ENCODE assay signal across 12 cellular contexts in genomic region chr10:43822509-43823236, GRCh38.
DNase-seq lines count a peak whose midpoint lies in the region; ATAC-seq and TF ChIP-seq lines count a peak whose summit lies in the region.
"Had no signal": no experiment of that assay in that cellular context is flagged by ENCODE, and none has a peak within 500 bp of the region (broad histone marks: within the 10 kb centered on the region; RNA-seq: fewer than 3 reads in every experiment).

No MANE protein-coding gene starts in this region.

- TF ChIP-seq CTCF in activated CD8-positive, alpha-beta T cell treated with anti-CD3 and anti-CD28 coated beads for 36 hours (IDR thresholded peaks at IDR 0.05): no peak
- TF ChIP-seq CTCF in fibroblast of mammary gland (conservative IDR thresholded peaks at IDR 0.05; ENCODE audit: control insufficient read depth, insufficient read depth, low read depth, low read length): no peak

- no peak overlapping the region for H3K27ac Mint-ChIP-seq in activated CD8-positive, alpha-beta T cell treated with anti-CD3 and anti-CD28 coated beads for 36 hours
- no peak overlapping the region for H3K27ac Mint-ChIP-seq in activated CD8-positive, alpha-beta T cell treated with anti-CD3 and anti-CD28 coated beads, Interleukin-2, amount 10 ng/mL, durations not matched to agents 7 days and 5 days
- no peak overlapping the region for H3K27ac Mint-ChIP-seq in stimulated activated effector memory CD8-positive, alpha-beta T cell treated with anti-CD3 and anti-CD28 coated beads, Interleukin-12 subunit alpha, Interleukin-12 subunit beta, amount 100 ng/mL, for 72 hours
- H3K27ac Mint-ChIP-seq: type B pancreatic cell had no signal

- peaks cover 23% of the 10 kb centered on the region for H3K4me1 Mint-ChIP-seq in activated CD8-positive, alpha-beta T cell treated with anti-CD3 and anti-CD28 coated beads for 36 hours (ENCODE audit: low read depth)
- H3K4me1 Mint-ChIP-seq in activated CD8-positive, alpha-beta T cell treated with anti-CD3 and anti-CD28 coated beads, Interleukin-2, amount 10 ng/mL, durations not matched to agents 7 days and 5 days (ENCODE audit: low read depth): peaks cover 48% of the 10 kb centered on the region
- peaks cover 25% of the 10 kb centered on the region for H3K4me1 Mint-ChIP-seq in stimulated activated effector memory CD8-positive, alpha-beta T cell treated with anti-CD3 and anti-CD28 coated beads, Interleukin-12 subunit alpha, Interleukin-12 subunit beta, amount 100 ng/mL, for 72 hours

- no peak overlapping the region for H3K4me3 ChIP-seq in fibroblast of mammary gland (ENCODE audit: control insufficient read depth, low read depth, low read length)

- CTCF ChIA-PET in activated CD8-positive, alpha-beta T cell treated with anti-CD3 and anti-CD28 coated beads for 36 hours (lab: Charles Lee): interaction anchor here (1.4 kb wide), 1 partner anchor 13 kb away, joined by 3 read pairs; no protein-coding TSS in a partner anchor
- CTCF ChIA-PET in activated CD8-positive, alpha-beta T cell treated with anti-CD3 and anti-CD28 coated beads, Interleukin-2, amount 10 ng/mL, durations not matched to agents 7 days and 5 days (lab: Charles Lee): interaction anchor here (0.8 kb wide), 1 partner anchor 14 kb away, joined by 3 read pairs; no protein-coding TSS in a partner anchor

- no peaks in the 10 kb centered on the region for H3K27me3 Mint-ChIP-seq in activated CD8-positive, alpha-beta T cell treated with anti-CD3 and anti-CD28 coated beads for 36 hours
- peaks cover 4% of the 10 kb centered on the region for H3K27me3 Mint-ChIP-seq in activated CD8-positive, alpha-beta T cell treated with anti-CD3 and anti-CD28 coated beads, Interleukin-2, amount 10 ng/mL, durations not matched to agents 7 days and 5 days (ENCODE audit: low read depth)
- H3K27me3 Mint-ChIP-seq: type B pancreatic cell had no signal

- H3K4me3 Mint-ChIP-seq in activated CD8-positive, alpha-beta T cell treated with anti-CD3 and anti-CD28 coated beads for 36 hours: no peak overlapping the region
- no peak overlapping the region for H3K4me3 Mint-ChIP-seq in activated CD8-positive, alpha-beta T cell treated with anti-CD3 and anti-CD28 coated beads, Interleukin-2, amount 10 ng/mL, durations not matched to agents 7 days and 5 days
- H3K4me3 Mint-ChIP-seq in stimulated activated effector memory CD8-positive, alpha-beta T cell treated with anti-CD3 and anti-CD28 coated beads, Interleukin-12 subunit alpha, Interleukin-12 subunit beta, amount 100 ng/mL, for 72 hours: no peak overlapping the region
- H3K4me3 Mint-ChIP-seq: type B pancreatic cell had no signal

- ATAC-seq in activated CD8-positive, alpha-beta T cell treated with anti-CD3 and anti-CD28 coated beads for 36 hours: peak; percentile 53
- ATAC-seq in activated CD8-positive, alpha-beta T cell treated with anti-CD3 and anti-CD28 coated beads, Interleukin-2, amount 10 ng/mL, durations not matched to agents 7 days and 5 days: no peak
- peak; percentile 54 for ATAC-seq in GM21717 (IDR thresholded peaks at IDR 0.05; ENCODE audit: unreplicated experiment)
- ATAC-seq in stimulated activated effector memory CD8-positive, alpha-beta T cell treated with anti-CD3 and anti-CD28 coated beads, Interleukin-12 subunit alpha, Interleukin-12 subunit beta, amount 100 ng/mL, for 72 hours: peak; percentile 65

- H3K9me3 Mint-ChIP-seq in activated CD8-positive, alpha-beta T cell treated with anti-CD3 and anti-CD28 coated beads for 36 hours: no peaks in the 10 kb centered on the region
- H3K9me3 Mint-ChIP-seq in activated CD8-positive, alpha-beta T cell treated with anti-CD3 and anti-CD28 coated beads, Interleukin-2, amount 10 ng/mL, durations not matched to agents 7 days and 5 days (ENCODE audit: insufficient read depth): no peaks in the 10 kb centered on the region
- no peaks in the 10 kb centered on the region for H3K9me3 Mint-ChIP-seq in stimulated activated effector memory CD8-positive, alpha-beta T cell treated with anti-CD3 and anti-CD28 coated beads, Interleukin-12 subunit alpha, Interleukin-12 subunit beta, amount 100 ng/mL, for 72 hours
- H3K9me3 Mint-ChIP-seq: type B pancreatic cell had no signal

- POLR2A ChIA-PET in activated CD8-positive, alpha-beta T cell treated with anti-CD3 and anti-CD28 coated beads for 36 hours (lab: Charles Lee): no interaction called here
- POLR2A ChIA-PET in activated CD8-positive, alpha-beta T cell treated with anti-CD3 and anti-CD28 coated beads, Interleukin-2, amount 10 ng/mL, durations not matched to agents 7 days and 5 days (lab: Charles Lee): no interaction called here

- no peak for DNase-seq in activated CD8-positive, alpha-beta T cell treated with anti-CD3 and anti-CD28 coated beads for 36 hours
- DNase-seq in activated CD8-positive, alpha-beta T cell treated with anti-CD3 and anti-CD28 coated beads, Interleukin-2, amount 10 ng/mL, durations not matched to agents 7 days and 5 days: no peak
- DNase-seq in fibroblast of mammary gland (ENCODE audit: low read depth) (peak; percentile 64), amygdala (lab: John Stamatoyannopoulos, UW) (no peak), inferior parietal cortex (ENCODE audit: extremely low spot score) (no peak), A172 (ENCODE audit: low spot score) (no peak)
- no peak for DNase-seq in stimulated activated effector memory CD8-positive, alpha-beta T cell treated with anti-CD3 and anti-CD28 coated beads, Interleukin-12 subunit alpha, Interleukin-12 subunit beta, amount 100 ng/mL, for 72 hours (ENCODE audit: low spot score in 2 of 2)
- DNase-seq: brain microvascular endothelial cell, midbrain, NCI-H2171 had no signal

- intact Hi-C loops in activated CD8-positive, alpha-beta T cell treated with anti-CD3 and anti-CD28 coated beads for 36 hours (cut with micrococcal nuclease): no loop called here

- no peaks in the 10 kb centered on the region for H3K36me3 Mint-ChIP-seq in activated CD8-positive, alpha-beta T cell treated with anti-CD3 and anti-CD28 coated beads for 36 hours (ENCODE audit: low read depth)
- peaks cover 3% of the 10 kb centered on the region for H3K36me3 Mint-ChIP-seq in activated CD8-positive, alpha-beta T cell treated with anti-CD3 and anti-CD28 coated beads, Interleukin-2, amount 10 ng/mL, durations not matched to agents 7 days and 5 days (ENCODE audit: low read depth)
- H3K36me3 Mint-ChIP-seq in stimulated activated effector memory CD8-positive, alpha-beta T cell treated with anti-CD3 and anti-CD28 coated beads, Interleukin-12 subunit alpha, Interleukin-12 subunit beta, amount 100 ng/mL, for 72 hours: no peaks in the 10 kb centered on the region
- H3K36me3 Mint-ChIP-seq: type B pancreatic cell had no signal
